ENCODE assay signal across 1 cellular context in the genomic region with DNA sequence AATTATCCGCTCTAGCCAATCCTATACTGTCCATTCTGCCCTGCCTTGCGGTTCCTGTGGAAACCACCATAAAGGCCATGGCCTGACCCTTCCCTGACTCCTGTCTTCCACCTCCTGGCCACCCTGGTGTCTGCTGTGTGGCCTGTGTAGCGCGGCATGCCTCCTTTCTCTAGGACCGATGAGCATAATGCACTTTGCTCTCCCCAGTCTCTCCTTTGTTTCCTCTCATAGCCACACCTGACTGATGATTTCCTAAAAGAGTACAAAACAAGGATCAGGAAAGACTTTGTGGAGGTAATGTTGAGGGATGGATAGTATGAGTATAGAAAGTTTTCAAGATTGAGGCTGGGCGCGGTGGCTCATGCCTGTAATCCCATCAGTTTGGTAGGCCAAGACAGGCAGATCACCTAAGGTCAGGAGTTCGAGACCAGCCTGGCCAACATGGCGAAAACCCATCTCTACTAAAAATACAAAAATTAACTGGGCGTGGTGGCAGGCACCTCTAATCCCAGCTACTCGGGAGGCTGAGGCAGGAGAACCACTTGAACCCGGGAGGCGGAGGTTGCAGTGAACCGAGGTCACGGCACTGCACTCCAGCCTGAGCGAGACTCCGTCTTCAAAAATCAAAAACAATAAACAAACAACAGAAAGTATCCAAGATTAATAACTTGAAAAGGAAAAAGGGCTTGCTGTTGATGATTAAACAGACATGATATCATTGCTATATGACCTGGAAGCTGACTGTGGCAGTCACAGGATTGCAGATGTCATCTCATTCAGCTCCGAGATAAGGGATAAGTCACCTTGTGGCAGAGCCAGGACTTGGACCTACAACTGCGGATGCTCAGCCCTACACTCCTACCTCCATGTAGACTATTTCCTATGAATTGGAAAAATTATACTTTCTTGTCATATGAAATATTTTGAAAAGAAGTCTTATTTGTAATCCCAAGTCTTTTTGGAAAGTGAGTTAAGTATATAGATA.
TF ChIP-seq lines count a peak whose summit lies in the region.

No MANE protein-coding gene starts in this region.

TF ChIP-seq in HepG2, 621 proteins besides CTCF, POLR2A, EP300 and RAD21 (continued from another document and continues in another):
- TF ChIP-seq ZNF646 (CRISPR knock-in tag; IDR thresholded peaks at IDR 0.05) (no peak), ZNF768 (CRISPR knock-in tag; IDR thresholded peaks at IDR 0.05) (peak; percentile 43; the same call in 1 of the 2 replicates), RFX1 (IDR thresholded peaks at IDR 0.05) (no peak), HMG20B (CRISPR knock-in tag; conservative IDR thresholded peaks at IDR 0.05) (no peak), ZNF496 (CRISPR knock-in tag; IDR thresholded peaks at IDR 0.05; ENCODE audit: insufficient replicate concordance) (no peak), ZNF691 (CRISPR knock-in tag; IDR thresholded peaks at IDR 0.05; ENCODE audit: borderline replicate concordance, low read depth) (peak; percentile 79; the same call in 1 of the 2 replicates), ZNF570 (CRISPR knock-in tag; IDR thresholded peaks at IDR 0.05; ENCODE audit: borderline replicate concordance) (no peak), ATM (IDR thresholded peaks at IDR 0.05; ENCODE audit: borderline replicate concordance) (no peak), DNMT3B (CRISPR knock-in tag; conservative IDR thresholded peaks at IDR 0.05) (no peak), ZFX (CRISPR knock-in tag; IDR thresholded peaks at IDR 0.05; ENCODE audit: low read depth) (peak; percentile 81), GZF1 (CRISPR knock-in tag; IDR thresholded peaks at IDR 0.05) (no peak), ISL2 (CRISPR knock-in tag; IDR thresholded peaks at IDR 0.05) (no peak), ETV6 (CRISPR knock-in tag; conservative IDR thresholded peaks at IDR 0.05) (no peak), ISX (CRISPR knock-in tag; conservative IDR thresholded peaks at IDR 0.05) (no peak), CHCHD3 (CRISPR knock-in tag; IDR thresholded peaks at IDR 0.05) (no peak), YY1 (IDR thresholded peaks at IDR 0.05; ENCODE audit: insufficient read depth, insufficient replicate concordance, low read depth, low read length) (no peak), ZNF879 (CRISPR knock-in tag; IDR thresholded peaks at IDR 0.05) (no peak), NFYB (CRISPR knock-in tag; IDR thresholded peaks at IDR 0.05) (no peak), REPIN1 (CRISPR knock-in tag; IDR thresholded peaks at IDR 0.05; ENCODE audit: borderline replicate concordance, low read depth) (peak; percentile 69; the same call in 1 of the 2 replicates), ZNF552 (CRISPR knock-in tag; IDR thresholded peaks at IDR 0.05; ENCODE audit: borderline replicate concordance) (no peak), MZF1 (CRISPR knock-in tag; IDR thresholded peaks at IDR 0.05; ENCODE audit: borderline replicate concordance) (no peak), MTA1 (CRISPR knock-in tag; IDR thresholded peaks at IDR 0.05; ENCODE audit: borderline replicate concordance) (peak; percentile 82; the same call in 1 of the 2 replicates), FOXA3 (CRISPR knock-in tag; IDR thresholded peaks at IDR 0.05) (peak; percentile 65; the same call in 1 of the 2 replicates), MYC (CRISPR knock-in tag; IDR thresholded peaks at IDR 0.05; ENCODE audit: borderline replicate concordance) (peak; percentile 84), SMARCC2 (IDR thresholded peaks at IDR 0.05) (no peak)
- TF ChIP-seq, protein P1, sequence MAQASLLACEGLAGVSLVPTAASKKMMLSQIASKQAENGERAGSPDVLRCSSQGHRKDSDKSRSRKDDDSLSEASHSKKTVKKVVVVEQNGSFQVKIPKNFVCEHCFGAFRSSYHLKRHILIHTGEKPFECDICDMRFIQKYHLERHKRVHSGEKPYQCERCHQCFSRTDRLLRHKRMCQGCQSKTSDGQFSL (CRISPR knock-in tag; IDR thresholded peaks at IDR 0.05), result no peak
- TF ChIP-seq, protein P2, sequence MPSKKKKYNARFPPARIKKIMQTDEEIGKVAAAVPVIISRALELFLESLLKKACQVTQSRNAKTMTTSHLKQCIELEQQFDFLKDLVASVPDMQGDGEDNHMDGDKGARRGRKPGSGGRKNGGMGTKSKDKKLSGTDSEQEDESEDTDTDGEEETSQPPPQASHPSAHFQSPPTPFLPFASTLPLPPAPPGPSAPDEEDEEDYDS (CRISPR knock-in tag; IDR thresholded peaks at IDR 0.05), result peak; percentile 72
- TF ChIP-seq, protein P3, sequence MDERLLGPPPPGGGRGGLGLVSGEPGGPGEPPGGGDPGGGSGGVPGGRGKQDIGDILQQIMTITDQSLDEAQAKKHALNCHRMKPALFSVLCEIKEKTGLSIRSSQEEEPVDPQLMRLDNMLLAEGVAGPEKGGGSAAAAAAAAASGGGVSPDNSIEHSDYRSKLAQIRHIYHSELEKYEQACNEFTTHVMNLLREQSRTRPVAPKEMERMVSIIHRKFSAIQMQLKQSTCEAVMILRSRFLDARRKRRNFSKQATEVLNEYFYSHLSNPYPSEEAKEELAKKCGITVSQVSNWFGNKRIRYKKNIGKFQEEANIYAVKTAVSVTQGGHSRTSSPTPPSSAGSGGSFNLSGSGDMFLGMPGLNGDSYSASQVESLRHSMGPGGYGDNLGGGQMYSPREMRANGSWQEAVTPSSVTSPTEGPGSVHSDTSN (CRISPR knock-in tag; IDR thresholded peaks at IDR 0.05), result no peak
- TF ChIP-seq, protein P4, sequence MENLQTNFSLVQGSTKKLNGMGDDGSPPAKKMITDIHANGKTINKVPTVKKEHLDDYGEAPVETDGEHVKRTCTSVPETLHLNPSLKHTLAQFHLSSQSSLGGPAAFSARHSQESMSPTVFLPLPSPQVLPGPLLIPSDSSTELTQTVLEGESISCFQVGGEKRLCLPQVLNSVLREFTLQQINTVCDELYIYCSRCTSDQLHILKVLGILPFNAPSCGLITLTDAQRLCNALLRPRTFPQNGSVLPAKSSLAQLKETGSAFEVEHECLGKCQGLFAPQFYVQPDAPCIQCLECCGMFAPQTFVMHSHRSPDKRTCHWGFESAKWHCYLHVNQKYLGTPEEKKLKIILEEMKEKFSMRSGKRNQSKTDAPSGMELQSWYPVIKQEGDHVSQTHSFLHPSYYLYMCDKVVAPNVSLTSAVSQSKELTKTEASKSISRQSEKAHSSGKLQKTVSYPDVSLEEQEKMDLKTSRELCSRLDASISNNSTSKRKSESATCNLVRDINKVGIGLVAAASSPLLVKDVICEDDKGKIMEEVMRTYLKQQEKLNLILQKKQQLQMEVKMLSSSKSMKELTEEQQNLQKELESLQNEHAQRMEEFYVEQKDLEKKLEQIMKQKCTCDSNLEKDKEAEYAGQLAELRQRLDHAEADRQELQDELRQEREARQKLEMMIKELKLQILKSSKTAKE (CRISPR knock-in tag; IDR thresholded peaks at IDR 0.05; ENCODE audit: borderline replicate concordance), result no peak; the same call in 1 of the 2 replicates
- TF ChIP-seq, protein P5, sequence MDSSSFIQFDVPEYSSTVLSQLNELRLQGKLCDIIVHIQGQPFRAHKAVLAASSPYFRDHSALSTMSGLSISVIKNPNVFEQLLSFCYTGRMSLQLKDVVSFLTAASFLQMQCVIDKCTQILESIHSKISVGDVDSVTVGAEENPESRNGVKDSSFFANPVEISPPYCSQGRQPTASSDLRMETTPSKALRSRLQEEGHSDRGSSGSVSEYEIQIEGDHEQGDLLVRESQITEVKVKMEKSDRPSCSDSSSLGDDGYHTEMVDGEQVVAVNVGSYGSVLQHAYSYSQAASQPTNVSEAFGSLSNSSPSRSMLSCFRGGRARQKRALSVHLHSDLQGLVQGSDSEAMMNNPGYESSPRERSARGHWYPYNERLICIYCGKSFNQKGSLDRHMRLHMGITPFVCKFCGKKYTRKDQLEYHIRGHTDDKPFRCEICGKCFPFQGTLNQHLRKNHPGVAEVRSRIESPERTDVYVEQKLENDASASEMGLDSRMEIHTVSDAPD (CRISPR knock-in tag; IDR thresholded peaks at IDR 0.05), result no peak
- TF ChIP-seq, protein P6, sequence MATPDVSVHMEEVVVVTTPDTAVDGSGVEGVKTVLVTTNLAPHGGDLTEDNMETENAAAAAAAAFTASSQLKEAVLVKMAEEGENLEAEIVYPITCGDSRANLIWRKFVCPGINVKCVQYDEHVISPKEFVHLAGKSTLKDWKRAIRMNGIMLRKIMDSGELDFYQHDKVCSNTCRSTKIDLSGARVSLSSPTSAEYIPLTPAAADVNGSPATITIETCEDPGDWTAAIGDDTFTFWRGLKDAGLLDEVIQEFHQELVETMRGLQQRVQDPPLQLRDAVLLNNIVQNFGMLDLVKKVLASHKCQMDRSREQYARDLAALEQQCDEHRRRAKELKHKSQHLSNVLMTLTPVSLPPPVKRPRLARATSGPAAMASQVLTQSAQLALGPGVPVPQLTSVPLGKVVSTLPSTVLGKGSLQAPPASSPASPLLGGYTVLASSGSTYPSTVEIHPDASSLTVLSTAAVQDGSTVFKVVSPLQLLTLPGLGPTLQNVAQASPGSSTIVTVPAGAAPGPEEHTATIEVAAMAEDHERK (CRISPR knock-in tag; IDR thresholded peaks at IDR 0.05; ENCODE audit: low read depth), result no peak
- TF ChIP-seq, protein P7, sequence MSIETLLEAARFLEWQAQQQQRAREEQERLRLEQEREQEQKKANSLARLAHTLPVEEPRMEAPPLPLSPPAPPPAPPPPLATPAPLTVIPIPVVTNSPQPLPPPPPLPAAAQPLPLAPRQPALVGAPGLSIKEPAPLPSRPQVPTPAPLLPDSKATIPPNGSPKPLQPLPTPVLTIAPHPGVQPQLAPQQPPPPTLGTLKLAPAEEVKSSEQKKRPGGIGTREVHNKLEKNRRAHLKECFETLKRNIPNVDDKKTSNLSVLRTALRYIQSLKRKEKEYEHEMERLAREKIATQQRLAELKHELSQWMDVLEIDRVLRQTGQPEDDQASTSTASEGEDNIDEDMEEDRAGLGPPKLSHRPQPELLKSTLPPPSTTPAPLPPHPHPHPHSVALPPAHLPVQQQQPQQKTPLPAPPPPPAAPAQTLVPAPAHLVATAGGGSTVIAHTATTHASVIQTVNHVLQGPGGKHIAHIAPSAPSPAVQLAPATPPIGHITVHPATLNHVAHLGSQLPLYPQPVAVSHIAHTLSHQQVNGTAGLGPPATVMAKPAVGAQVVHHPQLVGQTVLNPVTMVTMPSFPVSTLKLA (IDR thresholded peaks at IDR 0.05), result no peak
